ENCODE assay signal across 1 cellular context in the genomic region with DNA sequence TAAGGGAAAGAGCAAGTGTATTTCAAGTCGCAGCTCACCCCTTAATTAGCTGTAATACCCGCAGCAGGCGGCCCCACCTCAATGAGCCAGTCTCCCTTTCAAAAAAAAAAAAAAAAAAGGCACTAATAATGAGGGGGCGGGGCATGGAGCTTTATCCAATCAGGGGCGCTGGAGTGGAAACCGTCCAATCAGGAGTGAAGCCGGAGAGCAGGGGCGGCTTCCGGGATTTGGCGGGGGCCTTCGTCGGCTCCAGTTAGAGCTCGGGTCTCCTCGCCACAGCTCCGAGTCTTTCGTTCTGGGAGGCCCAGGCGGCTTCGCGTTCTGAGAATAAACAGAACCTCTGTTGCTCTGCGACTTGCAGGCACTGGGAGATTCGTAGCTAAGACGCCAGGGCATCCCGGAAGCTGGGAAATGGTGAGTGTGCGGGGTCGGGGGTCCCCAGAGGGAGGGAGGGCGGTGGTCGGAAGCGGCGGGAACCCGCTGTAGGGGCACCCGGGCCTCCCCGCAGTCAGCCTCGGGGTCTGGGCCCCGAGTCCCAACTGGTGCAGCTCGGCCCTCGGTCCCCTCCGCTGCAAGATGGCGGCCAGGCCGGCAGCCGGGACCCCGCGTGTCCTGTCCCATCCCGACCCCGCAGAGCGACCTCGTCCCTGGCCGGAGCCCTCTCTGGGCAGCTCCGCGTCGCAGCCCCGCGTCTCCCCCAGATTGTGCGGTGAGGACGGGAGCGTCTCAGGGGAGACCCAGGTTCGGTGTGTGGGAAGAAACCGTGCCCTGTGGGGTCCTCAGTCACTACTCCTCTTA.
TF ChIP-seq lines count a peak whose summit lies in the region.

A gene (plus strand): TSS at position 252 of the 798 bp plus-strand sequence. CDS start 160 bp downstream, at position 412.

TF ChIP-seq in K562, 482 proteins besides CTCF, POLR2A, EP300 and RAD21 (continued from another document and continues in another):
- TF ChIP-seq, protein P1, sequence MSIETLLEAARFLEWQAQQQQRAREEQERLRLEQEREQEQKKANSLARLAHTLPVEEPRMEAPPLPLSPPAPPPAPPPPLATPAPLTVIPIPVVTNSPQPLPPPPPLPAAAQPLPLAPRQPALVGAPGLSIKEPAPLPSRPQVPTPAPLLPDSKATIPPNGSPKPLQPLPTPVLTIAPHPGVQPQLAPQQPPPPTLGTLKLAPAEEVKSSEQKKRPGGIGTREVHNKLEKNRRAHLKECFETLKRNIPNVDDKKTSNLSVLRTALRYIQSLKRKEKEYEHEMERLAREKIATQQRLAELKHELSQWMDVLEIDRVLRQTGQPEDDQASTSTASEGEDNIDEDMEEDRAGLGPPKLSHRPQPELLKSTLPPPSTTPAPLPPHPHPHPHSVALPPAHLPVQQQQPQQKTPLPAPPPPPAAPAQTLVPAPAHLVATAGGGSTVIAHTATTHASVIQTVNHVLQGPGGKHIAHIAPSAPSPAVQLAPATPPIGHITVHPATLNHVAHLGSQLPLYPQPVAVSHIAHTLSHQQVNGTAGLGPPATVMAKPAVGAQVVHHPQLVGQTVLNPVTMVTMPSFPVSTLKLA (conservative IDR thresholded peaks at IDR 0.05): 0 out of 4 replicates have a peak, but pooled peaks of 1 of the 2 experiments have one; percentile 11
- peak; percentile 50 for TF ChIP-seq RBM22 (IDR thresholded peaks at IDR 0.05; ENCODE audit: low read depth, low read length, poor library complexity, severe bottlenecking)
- TF ChIP-seq TAF1 (IDR thresholded peaks at IDR 0.05; ENCODE audit: control insufficient read depth, extremely low read depth, insufficient read depth, low read length, severe bottlenecking): peak; percentile 87
- peak; percentile 80 for TF ChIP-seq ZFX (CRISPR knock-in tag; IDR thresholded peaks at IDR 0.05)
- peak; percentile 77 to 94 (median 86) for TF ChIP-seq YY1 (IDR thresholded peaks at IDR 0.05; ENCODE audit: borderline replicate concordance in 1 of 3, control insufficient read depth in 1 of 3, extremely low read depth in 1 of 3, insufficient read depth in 3 of 3, insufficient read length in 1 of 3, insufficient replicate concordance in 2 of 3, low read depth in 1 of 3, low read length in 2 of 3)
- TF ChIP-seq SMC3 (conservative IDR thresholded peaks at IDR 0.05; ENCODE audit: insufficient read depth, low read depth, low read length): no peak
- peak; percentile 49 for TF ChIP-seq CXXC5 (CRISPR knock-in tag; IDR thresholded peaks at IDR 0.05)
- peak; percentile 64 for TF ChIP-seq BRD9 (IDR thresholded peaks at IDR 0.05; ENCODE audit: low read depth, partially characterized antibody)
- TF ChIP-seq CEBPG (CRISPR knock-in tag; IDR thresholded peaks at IDR 0.05): no peak
- TF ChIP-seq CEBPG (tag; conservative IDR thresholded peaks at IDR 0.05 in 1 of 2, IDR thresholded peaks at IDR 0.05 in 1 of 2): no peak
- TF ChIP-seq, protein P2, sequence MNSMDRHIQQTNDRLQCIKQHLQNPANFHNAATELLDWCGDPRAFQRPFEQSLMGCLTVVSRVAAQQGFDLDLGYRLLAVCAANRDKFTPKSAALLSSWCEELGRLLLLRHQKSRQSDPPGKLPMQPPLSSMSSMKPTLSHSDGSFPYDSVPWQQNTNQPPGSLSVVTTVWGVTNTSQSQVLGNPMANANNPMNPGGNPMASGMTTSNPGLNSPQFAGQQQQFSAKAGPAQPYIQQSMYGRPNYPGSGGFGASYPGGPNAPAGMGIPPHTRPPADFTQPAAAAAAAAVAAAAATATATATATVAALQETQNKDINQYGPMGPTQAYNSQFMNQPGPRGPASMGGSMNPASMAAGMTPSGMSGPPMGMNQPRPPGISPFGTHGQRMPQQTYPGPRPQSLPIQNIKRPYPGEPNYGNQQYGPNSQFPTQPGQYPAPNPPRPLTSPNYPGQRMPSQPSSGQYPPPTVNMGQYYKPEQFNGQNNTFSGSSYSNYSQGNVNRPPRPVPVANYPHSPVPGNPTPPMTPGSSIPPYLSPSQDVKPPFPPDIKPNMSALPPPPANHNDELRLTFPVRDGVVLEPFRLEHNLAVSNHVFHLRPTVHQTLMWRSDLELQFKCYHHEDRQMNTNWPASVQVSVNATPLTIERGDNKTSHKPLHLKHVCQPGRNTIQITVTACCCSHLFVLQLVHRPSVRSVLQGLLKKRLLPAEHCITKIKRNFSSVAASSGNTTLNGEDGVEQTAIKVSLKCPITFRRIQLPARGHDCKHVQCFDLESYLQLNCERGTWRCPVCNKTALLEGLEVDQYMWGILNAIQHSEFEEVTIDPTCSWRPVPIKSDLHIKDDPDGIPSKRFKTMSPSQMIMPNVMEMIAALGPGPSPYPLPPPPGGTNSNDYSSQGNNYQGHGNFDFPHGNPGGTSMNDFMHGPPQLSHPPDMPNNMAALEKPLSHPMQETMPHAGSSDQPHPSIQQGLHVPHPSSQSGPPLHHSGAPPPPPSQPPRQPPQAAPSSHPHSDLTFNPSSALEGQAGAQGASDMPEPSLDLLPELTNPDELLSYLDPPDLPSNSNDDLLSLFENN (IDR thresholded peaks at IDR 0.05; ENCODE audit: low read depth in 2 of 2, low read length in 2 of 2): no peak
- no peak for TF ChIP-seq ZNF57 (CRISPR knock-in tag; IDR thresholded peaks at IDR 0.05)
- TF ChIP-seq, protein P3, sequence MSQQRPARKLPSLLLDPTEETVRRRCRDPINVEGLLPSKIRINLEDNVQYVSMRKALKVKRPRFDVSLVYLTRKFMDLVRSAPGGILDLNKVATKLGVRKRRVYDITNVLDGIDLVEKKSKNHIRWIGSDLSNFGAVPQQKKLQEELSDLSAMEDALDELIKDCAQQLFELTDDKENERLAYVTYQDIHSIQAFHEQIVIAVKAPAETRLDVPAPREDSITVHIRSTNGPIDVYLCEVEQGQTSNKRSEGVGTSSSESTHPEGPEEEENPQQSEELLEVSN (IDR thresholded peaks at IDR 0.05; ENCODE audit: borderline replicate concordance in 1 of 2, extremely low read depth in 1 of 2, insufficient read depth in 1 of 2, insufficient read length in 1 of 2, low read depth in 1 of 2, low read length in 1 of 2, poor library complexity in 1 of 2, severe bottlenecking in 1 of 2): peak in 1 of 2 experiments; percentile 15
- TF ChIP-seq, protein P4, sequence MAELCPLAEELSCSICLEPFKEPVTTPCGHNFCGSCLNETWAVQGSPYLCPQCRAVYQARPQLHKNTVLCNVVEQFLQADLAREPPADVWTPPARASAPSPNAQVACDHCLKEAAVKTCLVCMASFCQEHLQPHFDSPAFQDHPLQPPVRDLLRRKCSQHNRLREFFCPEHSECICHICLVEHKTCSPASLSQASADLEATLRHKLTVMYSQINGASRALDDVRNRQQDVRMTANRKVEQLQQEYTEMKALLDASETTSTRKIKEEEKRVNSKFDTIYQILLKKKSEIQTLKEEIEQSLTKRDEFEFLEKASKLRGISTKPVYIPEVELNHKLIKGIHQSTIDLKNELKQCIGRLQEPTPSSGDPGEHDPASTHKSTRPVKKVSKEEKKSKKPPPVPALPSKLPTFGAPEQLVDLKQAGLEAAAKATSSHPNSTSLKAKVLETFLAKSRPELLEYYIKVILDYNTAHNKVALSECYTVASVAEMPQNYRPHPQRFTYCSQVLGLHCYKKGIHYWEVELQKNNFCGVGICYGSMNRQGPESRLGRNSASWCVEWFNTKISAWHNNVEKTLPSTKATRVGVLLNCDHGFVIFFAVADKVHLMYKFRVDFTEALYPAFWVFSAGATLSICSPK (IDR thresholded peaks at IDR 0.05; ENCODE audit: borderline replicate concordance): no peak
- no peak for TF ChIP-seq NR2C2 (CRISPR knock-in tag; IDR thresholded peaks at IDR 0.05)
- 0 out of 2 replicates have a peak, but pooled peaks have one; percentile 38 for TF ChIP-seq NR2C2 (tag; IDR thresholded peaks at IDR 0.05)
- TF ChIP-seq, protein P5, sequence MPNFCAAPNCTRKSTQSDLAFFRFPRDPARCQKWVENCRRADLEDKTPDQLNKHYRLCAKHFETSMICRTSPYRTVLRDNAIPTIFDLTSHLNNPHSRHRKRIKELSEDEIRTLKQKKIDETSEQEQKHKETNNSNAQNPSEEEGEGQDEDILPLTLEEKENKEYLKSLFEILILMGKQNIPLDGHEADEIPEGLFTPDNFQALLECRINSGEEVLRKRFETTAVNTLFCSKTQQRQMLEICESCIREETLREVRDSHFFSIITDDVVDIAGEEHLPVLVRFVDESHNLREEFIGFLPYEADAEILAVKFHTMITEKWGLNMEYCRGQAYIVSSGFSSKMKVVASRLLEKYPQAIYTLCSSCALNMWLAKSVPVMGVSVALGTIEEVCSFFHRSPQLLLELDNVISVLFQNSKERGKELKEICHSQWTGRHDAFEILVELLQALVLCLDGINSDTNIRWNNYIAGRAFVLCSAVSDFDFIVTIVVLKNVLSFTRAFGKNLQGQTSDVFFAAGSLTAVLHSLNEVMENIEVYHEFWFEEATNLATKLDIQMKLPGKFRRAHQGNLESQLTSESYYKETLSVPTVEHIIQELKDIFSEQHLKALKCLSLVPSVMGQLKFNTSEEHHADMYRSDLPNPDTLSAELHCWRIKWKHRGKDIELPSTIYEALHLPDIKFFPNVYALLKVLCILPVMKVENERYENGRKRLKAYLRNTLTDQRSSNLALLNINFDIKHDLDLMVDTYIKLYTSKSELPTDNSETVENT (CRISPR knock-in tag; IDR thresholded peaks at IDR 0.05): peak; percentile 64; the same call in 1 of the 2 replicates
- TF ChIP-seq HLTF (IDR thresholded peaks at IDR 0.05): no peak
- TF ChIP-seq, protein P6, sequence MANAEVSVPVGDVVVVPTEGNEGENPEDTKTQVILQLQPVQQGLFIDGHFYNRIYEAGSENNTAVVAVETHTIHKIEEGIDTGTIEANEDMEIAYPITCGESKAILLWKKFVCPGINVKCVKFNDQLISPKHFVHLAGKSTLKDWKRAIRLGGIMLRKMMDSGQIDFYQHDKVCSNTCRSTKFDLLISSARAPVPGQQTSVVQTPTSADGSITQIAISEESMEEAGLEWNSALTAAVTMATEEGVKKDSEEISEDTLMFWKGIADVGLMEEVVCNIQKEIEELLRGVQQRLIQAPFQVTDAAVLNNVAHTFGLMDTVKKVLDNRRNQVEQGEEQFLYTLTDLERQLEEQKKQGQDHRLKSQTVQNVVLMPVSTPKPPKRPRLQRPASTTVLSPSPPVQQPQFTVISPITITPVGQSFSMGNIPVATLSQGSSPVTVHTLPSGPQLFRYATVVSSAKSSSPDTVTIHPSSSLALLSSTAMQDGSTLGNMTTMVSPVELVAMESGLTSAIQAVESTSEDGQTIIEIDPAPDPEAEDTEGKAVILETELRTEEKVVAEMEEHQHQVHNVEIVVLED (CRISPR knock-in tag; IDR thresholded peaks at IDR 0.05): 0 out of 2 replicates have a peak, but pooled peaks have one; percentile 11
- TF ChIP-seq ZNF583 (CRISPR knock-in tag; IDR thresholded peaks at IDR 0.05): 0 out of 2 replicates have a peak, but pooled peaks have one; percentile 49
- TF ChIP-seq RFX7 (CRISPR knock-in tag; IDR thresholded peaks at IDR 0.05): no peak
- TF ChIP-seq RBM25 (IDR thresholded peaks at IDR 0.05; ENCODE audit: low read depth, low read length, severe bottlenecking): peak; percentile 82
- TF ChIP-seq GATAD2A (IDR thresholded peaks at IDR 0.05): 0 out of 2 replicates have a peak, but pooled peaks have one; percentile 16
- no peak for TF ChIP-seq TSC22D4 (tag; IDR thresholded peaks at IDR 0.05)
- no peak for TF ChIP-seq PURB (CRISPR knock-in tag; IDR thresholded peaks at IDR 0.05; ENCODE audit: low read depth)
- 0 out of 2 replicates have a peak, but pooled peaks have one; percentile 40 for TF ChIP-seq E2F3 (CRISPR knock-in tag; IDR thresholded peaks at IDR 0.05)
- peak; percentile 100 for TF ChIP-seq ZNF384 (IDR thresholded peaks at IDR 0.05; ENCODE audit: low read depth, low read length)
- TF ChIP-seq, protein P7, sequence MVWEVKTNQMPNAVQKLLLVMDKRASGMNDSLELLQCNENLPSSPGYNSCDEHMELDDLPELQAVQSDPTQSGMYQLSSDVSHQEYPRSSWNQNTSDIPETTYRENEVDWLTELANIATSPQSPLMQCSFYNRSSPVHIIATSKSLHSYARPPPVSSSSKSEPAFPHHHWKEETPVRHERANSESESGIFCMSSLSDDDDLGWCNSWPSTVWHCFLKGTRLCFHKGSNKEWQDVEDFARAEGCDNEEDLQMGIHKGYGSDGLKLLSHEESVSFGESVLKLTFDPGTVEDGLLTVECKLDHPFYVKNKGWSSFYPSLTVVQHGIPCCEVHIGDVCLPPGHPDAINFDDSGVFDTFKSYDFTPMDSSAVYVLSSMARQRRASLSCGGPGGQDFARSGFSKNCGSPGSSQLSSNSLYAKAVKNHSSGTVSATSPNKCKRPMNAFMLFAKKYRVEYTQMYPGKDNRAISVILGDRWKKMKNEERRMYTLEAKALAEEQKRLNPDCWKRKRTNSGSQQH (CRISPR knock-in tag; IDR thresholded peaks at IDR 0.05): 0 out of 2 replicates have a peak, but pooled peaks have one; percentile 58
- no peak for TF ChIP-seq SREBF2 (CRISPR knock-in tag; IDR thresholded peaks at IDR 0.05)
- no peak for TF ChIP-seq SMARCA4 (IDR thresholded peaks at IDR 0.05)
- peak; percentile 77 for TF ChIP-seq ASH1L (IDR thresholded peaks at IDR 0.05; ENCODE audit: borderline replicate concordance, low read depth, partially characterized antibody)
- TF ChIP-seq ZNF830 (CRISPR knock-in tag; IDR thresholded peaks at IDR 0.05): 0 out of 2 replicates have a peak, but pooled peaks have one; percentile 21
- TF ChIP-seq, protein P8, sequence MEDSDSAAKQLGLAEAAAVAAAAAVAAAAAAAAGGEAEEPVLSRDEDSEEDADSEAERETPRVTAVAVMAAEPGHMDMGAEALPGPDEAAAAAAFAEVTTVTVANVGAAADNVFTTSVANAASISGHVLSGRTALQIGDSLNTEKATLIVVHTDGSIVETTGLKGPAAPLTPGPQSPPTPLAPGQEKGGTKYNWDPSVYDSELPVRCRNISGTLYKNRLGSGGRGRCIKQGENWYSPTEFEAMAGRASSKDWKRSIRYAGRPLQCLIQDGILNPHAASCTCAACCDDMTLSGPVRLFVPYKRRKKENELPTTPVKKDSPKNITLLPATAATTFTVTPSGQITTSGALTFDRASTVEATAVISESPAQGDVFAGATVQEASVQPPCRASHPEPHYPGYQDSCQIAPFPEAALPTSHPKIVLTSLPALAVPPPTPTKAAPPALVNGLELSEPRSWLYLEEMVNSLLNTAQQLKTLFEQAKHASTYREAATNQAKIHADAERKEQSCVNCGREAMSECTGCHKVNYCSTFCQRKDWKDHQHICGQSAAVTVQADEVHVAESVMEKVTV (CRISPR knock-in tag; IDR thresholded peaks at IDR 0.05): peak; percentile 24; the same call in 1 of the 2 replicates
- peak in 1 of 2 experiments; percentile 71; a peak in 2 of 4 replicates for TF ChIP-seq SIN3A (IDR thresholded peaks at IDR 0.05; ENCODE audit: borderline replicate concordance in 2 of 2, control insufficient read depth in 1 of 2, low read depth in 2 of 2, low read length in 2 of 2)
- TF ChIP-seq TAF9B (IDR thresholded peaks at IDR 0.05; ENCODE audit: partially characterized antibody): peak; percentile 79
- 0 out of 2 replicates have a peak, but pooled peaks have one; percentile 21 for TF ChIP-seq ZSCAN32 (CRISPR knock-in tag; IDR thresholded peaks at IDR 0.05)
- TF ChIP-seq, protein P9, sequence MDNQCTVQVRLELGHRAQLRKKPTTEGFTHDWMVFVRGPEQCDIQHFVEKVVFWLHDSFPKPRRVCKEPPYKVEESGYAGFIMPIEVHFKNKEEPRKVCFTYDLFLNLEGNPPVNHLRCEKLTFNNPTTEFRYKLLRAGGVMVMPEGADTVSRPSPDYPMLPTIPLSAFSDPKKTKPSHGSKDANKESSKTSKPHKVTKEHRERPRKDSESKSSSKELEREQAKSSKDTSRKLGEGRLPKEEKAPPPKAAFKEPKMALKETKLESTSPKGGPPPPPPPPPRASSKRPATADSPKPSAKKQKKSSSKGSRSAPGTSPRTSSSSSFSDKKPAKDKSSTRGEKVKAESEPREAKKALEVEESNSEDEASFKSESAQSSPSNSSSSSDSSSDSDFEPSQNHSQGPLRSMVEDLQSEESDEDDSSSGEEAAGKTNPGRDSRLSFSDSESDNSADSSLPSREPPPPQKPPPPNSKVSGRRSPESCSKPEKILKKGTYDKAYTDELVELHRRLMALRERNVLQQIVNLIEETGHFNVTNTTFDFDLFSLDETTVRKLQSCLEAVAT (IDR thresholded peaks at IDR 0.05): peak in 1 of 2 experiments; percentile 72; a peak in 2 of 4 replicates
- peak; percentile 83 for TF ChIP-seq ELF1 (tag; IDR thresholded peaks at IDR 0.05)
- TF ChIP-seq TCF7L2 (IDR thresholded peaks at IDR 0.05; ENCODE audit: low read depth, low read length): no peak
